7 cellular contexts compared by ENCODE assay signal in genomic region chr9:4944431-4945226, GRCh38. TPM values are rescaled to one million over a fixed set of nuclear protein-coding genes. Genes with fewer than 3 reads are reported as not detected.
A peak's percentile ranks its signal among the peaks of the same experiment; 100 is the strongest.
DNase-seq lines count a peak whose midpoint lies in the region; ATAC-seq, FAIRE-seq and TF ChIP-seq lines count a peak whose summit lies in the region.
"Not testable (repeated sequence)": the region's sequence is repeated elsewhere in the genome, so short reads cannot be mapped to it uniquely, and the experiment has no call there.

No MANE protein-coding gene starts in this region.

- H3K4me1 ChIP-seq in neutrophil (ENCODE audit: control insufficient read depth in 1 of 2, insufficient read depth in 1 of 2, low read depth in 1 of 2, low read length in 1 of 2), result peaks cover 42 to 49% of the 10 kb centered on the region in 2 experiments

- FAIRE-seq in GM18507 (lab: Jason Lieb, UNC), result peak; percentile 41

- not testable (repeated sequence) for TF ChIP-seq CTCF in coronary artery (IDR thresholded peaks at IDR 0.05); neutrophil (IDR thresholded peaks at IDR 0.05)

- not testable (repeated sequence) for H3K4me3 ChIP-seq in coronary artery; neutrophil (ENCODE audit: low read depth in 1 of 2, low read length in 1 of 2)

- peak overlapping the region; percentile 43 for H3K27ac Mint-ChIP-seq in T-helper 2 cell treated with Interferon-gamma antibody and Interleukin-4, amounts not matched to agents 5 μg/mL and 100 μg/mL, for 36 hours
- peak overlapping the region; percentile 77 for H3K27ac Mint-ChIP-seq in activated CD8-positive, alpha-beta memory T cell treated with anti-CD3 and anti-CD28 coated beads, Interleukin-2, amount 10 ng/mL, durations not matched to agents 7 days and 5 days
- peak overlapping the region; percentile 78 for H3K27ac Mint-ChIP-seq in activated naive CD4-positive, alpha-beta T cell treated with anti-CD3 and anti-CD28 coated beads, Interleukin-2, amount 10 ng/mL, durations not matched to agents 7 days and 5 days

- H3K27me3 Mint-ChIP-seq in T-helper 2 cell treated with Interferon-gamma antibody and Interleukin-4, amounts not matched to agents 5 μg/mL and 100 μg/mL, for 36 hours (ENCODE audit: low read depth); activated CD8-positive, alpha-beta memory T cell treated with anti-CD3 and anti-CD28 coated beads, Interleukin-2, amount 10 ng/mL, durations not matched to agents 7 days and 5 days; activated naive CD4-positive, alpha-beta T cell treated with anti-CD3 and anti-CD28 coated beads, Interleukin-2, amount 10 ng/mL, durations not matched to agents 7 days and 5 days: not testable (repeated sequence)

- peaks cover 12% of the 10 kb centered on the region for H3K36me3 Mint-ChIP-seq in T-helper 2 cell treated with Interferon-gamma antibody and Interleukin-4, amounts not matched to agents 5 μg/mL and 100 μg/mL, for 36 hours (ENCODE audit: low read depth)
- H3K36me3 Mint-ChIP-seq in activated CD8-positive, alpha-beta memory T cell treated with anti-CD3 and anti-CD28 coated beads, Interleukin-2, amount 10 ng/mL, durations not matched to agents 7 days and 5 days, result peaks cover 10% of the 10 kb centered on the region
- H3K36me3 Mint-ChIP-seq in activated naive CD4-positive, alpha-beta T cell treated with anti-CD3 and anti-CD28 coated beads, Interleukin-2, amount 10 ng/mL, durations not matched to agents 7 days and 5 days, result peaks cover 15% of the 10 kb centered on the region

- DNase-seq in GM18507 (ENCODE audit: extremely low spot score, insufficient read length, low read depth); activated naive CD4-positive, alpha-beta T cell treated with anti-CD3 and anti-CD28 coated beads, Interleukin-2, amount 10 ng/mL, durations not matched to agents 7 days and 5 days; coronary artery (ENCODE audit: low spot score): not testable (repeated sequence)
- DNase-seq in T-helper 2 cell treated with Interferon-gamma antibody and Interleukin-4, amounts not matched to agents 5 μg/mL and 100 μg/mL, for 36 hours (ENCODE audit: low spot score), result peak; percentile 42
- peak; percentile 72 for DNase-seq in activated CD8-positive, alpha-beta memory T cell treated with anti-CD3 and anti-CD28 coated beads, Interleukin-2, amount 10 ng/mL, durations not matched to agents 7 days and 5 days
- peak; percentile 11 to 35 for DNase-seq in stimulated activated CD8-positive, alpha-beta memory T cell treated with anti-CD3 and anti-CD28 coated beads, Interleukin-2, amount 100 ng/mL, for 48 hours (ENCODE audit: low read depth in 2 of 2)

- CTCF ChIA-PET in activated CD8-positive, alpha-beta memory T cell treated with anti-CD3 and anti-CD28 coated beads, Interleukin-2, amount 10 ng/mL, durations not matched to agents 7 days and 5 days (lab: Charles Lee), result interaction anchor here (0.8 to 1.3 kb wide), 4 partner anchors 9 to 44 kb away, joined by 3 to 4 read pairs (median 4); partner anchors contain the start of gene JAK2
- CTCF ChIA-PET in activated naive CD4-positive, alpha-beta T cell treated with anti-CD3 and anti-CD28 coated beads, Interleukin-2, amount 10 ng/mL, durations not matched to agents 7 days and 5 days (lab: Charles Lee), result not testable (repeated sequence)

- not testable (repeated sequence) for H3K9me3 ChIP-seq in neutrophil

- not testable (repeated sequence) for H3K9me3 Mint-ChIP-seq in T-helper 2 cell treated with Interferon-gamma antibody and Interleukin-4, amounts not matched to agents 5 μg/mL and 100 μg/mL, for 36 hours; activated CD8-positive, alpha-beta memory T cell treated with anti-CD3 and anti-CD28 coated beads, Interleukin-2, amount 10 ng/mL, durations not matched to agents 7 days and 5 days (ENCODE audit: low read depth)
- H3K9me3 Mint-ChIP-seq in activated naive CD4-positive, alpha-beta T cell treated with anti-CD3 and anti-CD28 coated beads, Interleukin-2, amount 10 ng/mL, durations not matched to agents 7 days and 5 days, result peaks cover 20% of the 10 kb centered on the region

- H3K36me3 ChIP-seq in neutrophil, result not testable (repeated sequence)

- H3K27ac ChIP-seq in coronary artery, result peak overlapping the region; percentile 11 to 54
- peak overlapping the region; percentile 50 for H3K27ac ChIP-seq in neutrophil

- H3K4me1 Mint-ChIP-seq in T-helper 2 cell treated with Interferon-gamma antibody and Interleukin-4, amounts not matched to agents 5 μg/mL and 100 μg/mL, for 36 hours (ENCODE audit: low read depth), result peaks cover 42% of the 10 kb centered on the region
- peaks cover 41% of the 10 kb centered on the region for H3K4me1 Mint-ChIP-seq in activated CD8-positive, alpha-beta memory T cell treated with anti-CD3 and anti-CD28 coated beads, Interleukin-2, amount 10 ng/mL, durations not matched to agents 7 days and 5 days
- peaks cover 52% of the 10 kb centered on the region for H3K4me1 Mint-ChIP-seq in activated naive CD4-positive, alpha-beta T cell treated with anti-CD3 and anti-CD28 coated beads, Interleukin-2, amount 10 ng/mL, durations not matched to agents 7 days and 5 days

- peak; percentile 61 for ATAC-seq in activated CD8-positive, alpha-beta memory T cell treated with anti-CD3 and anti-CD28 coated beads, Interleukin-2, amount 10 ng/mL, durations not matched to agents 7 days and 5 days

- not testable (repeated sequence) for H3K27me3 ChIP-seq in neutrophil

- peak overlapping the region; percentile 40 for H3K4me3 Mint-ChIP-seq in T-helper 2 cell treated with Interferon-gamma antibody and Interleukin-4, amounts not matched to agents 5 μg/mL and 100 μg/mL, for 36 hours
- peak overlapping the region; percentile 32 for H3K4me3 Mint-ChIP-seq in activated CD8-positive, alpha-beta memory T cell treated with anti-CD3 and anti-CD28 coated beads, Interleukin-2, amount 10 ng/mL, durations not matched to agents 7 days and 5 days
- H3K4me3 Mint-ChIP-seq in activated naive CD4-positive, alpha-beta T cell treated with anti-CD3 and anti-CD28 coated beads, Interleukin-2, amount 10 ng/mL, durations not matched to agents 7 days and 5 days, result not testable (repeated sequence)

RNA-seq across cellular contexts. Expression of gene JAK2, which starts 40.4 kb away (rescaled TPM):
- total RNA-seq in activated CD8-positive, alpha-beta memory T cell treated with anti-CD3 and anti-CD28 coated beads, Interleukin-2, amount 10 ng/mL, durations not matched to agents 7 days and 5 days, result 10 to 100 TPM; 20.6 to 27.0 TPM
